ENCODE assay signal across 1 cellular context in the genomic region with DNA sequence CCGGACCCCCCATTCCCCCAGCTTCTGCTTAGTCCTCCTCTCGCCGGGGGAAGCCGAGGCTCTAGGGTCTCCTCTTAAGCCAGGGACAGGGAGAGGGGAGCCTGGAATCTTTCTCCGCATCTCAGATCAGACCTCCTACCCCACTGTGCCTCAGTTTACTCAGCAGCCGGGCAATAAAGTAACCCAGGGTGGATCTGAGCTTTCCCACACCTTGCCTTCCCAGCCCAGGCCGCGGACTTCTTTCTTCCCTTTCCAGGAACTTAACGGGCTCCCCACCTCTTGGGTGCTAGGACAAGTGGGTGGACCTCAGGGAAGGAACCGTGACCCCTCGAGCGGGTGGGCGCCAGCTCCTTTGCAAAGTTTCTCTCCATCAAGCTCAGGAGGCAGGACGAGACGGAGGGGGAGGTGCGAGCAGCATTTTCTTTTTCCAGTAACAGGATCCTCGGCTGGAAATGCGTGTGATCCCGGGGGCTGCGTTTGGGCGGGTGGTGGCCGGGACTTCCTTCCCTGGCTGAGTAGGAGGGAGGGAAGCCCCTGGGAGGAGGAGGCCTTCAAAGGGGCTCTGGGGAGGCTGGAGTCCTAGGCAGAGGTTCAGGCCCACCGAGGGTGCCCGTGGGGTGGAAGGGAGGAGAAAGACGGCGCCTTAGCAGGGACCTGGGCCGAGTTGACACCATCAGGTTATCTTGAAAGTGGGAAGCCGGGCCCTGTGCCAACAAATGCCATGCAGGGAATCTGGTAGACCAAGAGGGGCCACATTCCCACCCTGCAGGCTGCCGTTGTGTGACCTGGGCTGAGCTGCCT.
TF ChIP-seq lines count a peak whose summit lies in the region.

No MANE protein-coding gene starts in this region.

TF ChIP-seq in GM23338, 12 proteins besides CTCF, POLR2A, EP300 and RAD21 (continued from another document):
- TF ChIP-seq, protein P1, sequence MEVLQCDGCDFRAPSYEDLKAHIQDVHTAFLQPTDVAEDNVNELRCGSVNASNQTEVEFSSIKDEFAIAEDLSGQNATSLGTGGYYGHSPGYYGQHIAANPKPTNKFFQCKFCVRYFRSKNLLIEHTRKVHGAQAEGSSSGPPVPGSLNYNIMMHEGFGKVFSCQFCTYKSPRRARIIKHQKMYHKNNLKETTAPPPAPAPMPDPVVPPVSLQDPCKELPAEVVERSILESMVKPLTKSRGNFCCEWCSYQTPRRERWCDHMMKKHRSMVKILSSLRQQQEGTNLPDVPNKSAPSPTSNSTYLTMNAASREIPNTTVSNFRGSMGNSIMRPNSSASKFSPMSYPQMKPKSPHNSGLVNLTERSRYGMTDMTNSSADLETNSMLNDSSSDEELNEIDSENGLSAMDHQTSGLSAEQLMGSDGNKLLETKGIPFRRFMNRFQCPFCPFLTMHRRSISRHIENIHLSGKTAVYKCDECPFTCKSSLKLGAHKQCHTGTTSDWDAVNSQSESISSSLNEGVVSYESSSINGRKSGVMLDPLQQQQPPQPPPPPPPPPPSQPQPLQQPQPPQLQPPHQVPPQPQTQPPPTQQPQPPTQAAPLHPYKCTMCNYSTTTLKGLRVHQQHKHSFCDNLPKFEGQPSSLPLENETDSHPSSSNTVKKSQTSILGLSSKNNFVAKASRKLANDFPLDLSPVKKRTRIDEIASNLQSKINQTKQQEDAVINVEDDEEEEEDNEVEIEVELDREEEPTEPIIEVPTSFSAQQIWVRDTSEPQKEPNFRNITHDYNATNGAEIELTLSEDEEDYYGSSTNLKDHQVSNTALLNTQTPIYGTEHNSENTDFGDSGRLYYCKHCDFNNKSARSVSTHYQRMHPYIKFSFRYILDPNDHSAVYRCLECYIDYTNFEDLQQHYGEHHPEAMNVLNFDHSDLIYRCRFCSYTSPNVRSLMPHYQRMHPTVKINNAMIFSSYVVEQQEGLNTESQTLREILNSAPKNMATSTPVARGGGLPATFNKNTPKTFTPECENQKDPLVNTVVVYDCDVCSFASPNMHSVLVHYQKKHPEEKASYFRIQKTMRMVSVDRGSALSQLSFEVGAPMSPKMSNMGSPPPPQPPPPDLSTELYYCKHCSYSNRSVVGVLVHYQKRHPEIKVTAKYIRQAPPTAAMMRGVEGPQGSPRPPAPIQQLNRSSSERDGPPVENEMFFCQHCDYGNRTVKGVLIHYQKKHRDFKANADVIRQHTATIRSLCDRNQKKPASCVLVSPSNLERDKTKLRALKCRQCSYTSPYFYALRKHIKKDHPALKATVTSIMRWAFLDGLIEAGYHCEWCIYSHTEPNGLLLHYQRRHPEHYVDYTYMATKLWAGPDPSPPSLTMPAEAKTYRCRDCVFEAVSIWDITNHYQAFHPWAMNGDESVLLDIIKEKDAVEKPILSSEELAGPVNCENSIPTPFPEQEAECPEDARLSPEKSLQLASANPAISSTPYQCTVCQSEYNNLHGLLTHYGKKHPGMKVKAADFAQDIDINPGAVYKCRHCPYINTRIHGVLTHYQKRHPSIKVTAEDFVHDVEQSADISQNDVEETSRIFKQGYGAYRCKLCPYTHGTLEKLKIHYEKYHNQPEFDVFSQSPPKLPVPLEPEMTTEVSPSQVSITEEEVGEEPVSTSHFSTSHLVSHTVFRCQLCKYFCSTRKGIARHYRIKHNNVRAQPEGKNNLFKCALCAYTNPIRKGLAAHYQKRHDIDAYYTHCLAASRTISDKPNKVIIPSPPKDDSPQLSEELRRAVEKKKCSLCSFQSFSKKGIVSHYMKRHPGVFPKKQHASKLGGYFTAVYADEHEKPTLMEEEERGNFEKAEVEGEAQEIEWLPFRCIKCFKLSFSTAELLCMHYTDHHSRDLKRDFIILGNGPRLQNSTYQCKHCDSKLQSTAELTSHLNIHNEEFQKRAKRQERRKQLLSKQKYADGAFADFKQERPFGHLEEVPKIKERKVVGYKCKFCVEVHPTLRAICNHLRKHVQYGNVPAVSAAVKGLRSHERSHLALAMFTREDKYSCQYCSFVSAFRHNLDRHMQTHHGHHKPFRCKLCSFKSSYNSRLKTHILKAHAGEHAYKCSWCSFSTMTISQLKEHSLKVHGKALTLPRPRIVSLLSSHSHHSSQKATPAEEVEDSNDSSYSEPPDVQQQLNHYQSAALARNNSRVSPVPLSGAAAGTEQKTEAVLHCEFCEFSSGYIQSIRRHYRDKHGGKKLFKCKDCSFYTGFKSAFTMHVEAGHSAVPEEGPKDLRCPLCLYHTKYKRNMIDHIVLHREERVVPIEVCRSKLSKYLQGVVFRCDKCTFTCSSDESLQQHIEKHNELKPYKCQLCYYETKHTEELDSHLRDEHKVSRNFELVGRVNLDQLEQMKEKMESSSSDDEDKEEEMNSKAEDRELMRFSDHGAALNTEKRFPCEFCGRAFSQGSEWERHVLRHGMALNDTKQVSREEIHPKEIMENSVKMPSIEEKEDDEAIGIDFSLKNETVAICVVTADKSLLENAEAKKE (CRISPR knock-in tag; IDR thresholded peaks at IDR 0.05): no peak
